9 cellular contexts compared by ENCODE assay signal in the genomic region with DNA sequence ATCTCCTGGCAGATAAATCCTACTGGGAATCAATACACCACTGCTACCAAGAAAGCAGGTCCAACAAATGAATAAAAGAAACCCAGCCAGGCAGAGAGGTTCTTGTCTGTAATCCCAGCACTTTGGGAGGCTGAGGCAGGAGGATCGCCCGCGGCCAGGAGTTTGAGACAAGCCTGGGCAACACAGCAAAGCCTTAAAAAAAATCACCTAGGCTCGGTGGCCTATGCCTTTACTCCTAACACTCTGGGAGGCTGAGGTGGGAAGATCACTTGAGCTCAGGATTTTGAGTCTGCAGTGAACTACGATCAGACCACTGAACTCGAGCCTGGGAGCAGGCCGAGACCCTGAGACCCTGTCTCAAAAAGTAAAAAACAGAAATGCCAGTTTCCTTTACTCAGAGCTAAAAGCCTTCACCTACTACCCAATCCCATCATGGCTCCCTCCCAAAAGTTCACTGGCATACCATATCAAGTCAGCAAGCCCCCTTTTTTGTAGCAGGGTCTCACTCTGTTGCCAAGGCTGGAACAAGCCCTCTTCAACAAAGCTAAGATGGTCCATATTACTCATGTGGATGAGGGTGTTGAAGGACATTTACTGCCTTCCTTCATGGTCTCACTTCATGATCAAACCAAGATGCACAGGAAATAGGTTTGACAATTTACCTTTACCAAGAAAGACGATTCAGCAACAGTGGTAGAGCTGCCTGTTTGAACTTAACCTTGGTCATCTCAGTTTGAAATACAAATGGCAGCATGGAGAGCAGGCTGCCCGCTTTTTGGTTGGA. TPM values are rescaled to one million over a fixed set of nuclear protein-coding genes. Genes with fewer than 3 reads are reported as not detected.
A peak's percentile ranks its signal among the peaks of the same experiment; 100 is the strongest.
DNase-seq lines count a peak whose midpoint lies in the region; ATAC-seq and TF ChIP-seq lines count a peak whose summit lies in the region.
"Had no signal": no experiment of that assay in that cellular context is flagged by ENCODE, and none has a peak within 500 bp of the region (broad histone marks: within the 10 kb centered on the region; RNA-seq: fewer than 3 reads in every experiment).

No MANE protein-coding gene starts in this region.

- CTCF ChIA-PET in activated naive CD4-positive, alpha-beta T cell treated with anti-CD3 and anti-CD28 coated beads, Interleukin-2, amount 10 ng/mL, durations not matched to agents 7 days and 5 days (lab: Charles Lee), result interaction anchor here (0.6 to 2.3 kb wide), 4 partner anchors 24 to 432 kb away, joined by 3 to 5 read pairs (median 4); a partner anchor contains a TSS
- CTCF ChIA-PET in activated B cell treated with CpG ODN at 0.5 μM for 24 hours (lab: Charles Lee), result interaction anchor here (0.7 kb wide), 1 partner anchor 24 kb away, joined by 3 read pairs; no protein-coding TSS in a partner anchor

- no peaks in the 10 kb centered on the region for H3K9me2 ChIP-seq in hepatocyte (replicated peaks; ENCODE audit: insufficient read depth)

- H3K36me3 Mint-ChIP-seq in activated naive CD4-positive, alpha-beta T cell treated with anti-CD3 and anti-CD28 coated beads, Interleukin-2, amount 10 ng/mL, durations not matched to agents 7 days and 5 days, result peaks cover 66% of the 10 kb centered on the region
- peaks cover 38% of the 10 kb centered on the region for H3K36me3 Mint-ChIP-seq in activated B cell treated with CpG ODN at 0.5 μM for 24 hours (ENCODE audit: low read depth)

- H3K36me3 ChIP-seq in hepatocyte (replicated peaks; ENCODE audit: insufficient read depth, low read depth) (no peaks in the 10 kb centered on the region), thyroid gland (no peaks in the 10 kb centered on the region), WERI-Rb-1 (peaks cover 45% of the 10 kb centered on the region), H7 (replicated peaks; ENCODE audit: control insufficient read depth, insufficient read depth, low read length) (peaks cover 3% of the 10 kb centered on the region)

- H3K27ac ChIP-seq in hepatocyte, result peak overlapping the region; percentile 98
- peak overlapping the region; percentile 98 to 99 (median 99) for H3K27ac ChIP-seq in thyroid gland
- H3K27ac ChIP-seq in WERI-Rb-1, result no peak overlapping the region

- no peak for ATAC-seq in activated B cell treated with CpG ODN at 0.5 μM for 24 hours (ENCODE audit: low read depth)

- POLR2A ChIA-PET in activated B cell treated with CpG ODN at 0.5 μM for 24 hours (lab: Charles Lee), result interaction anchor here (2.2 kb wide), 1 partner anchor 281 kb away, joined by 6 read pairs; a partner anchor contains a TSS

- peaks cover 76% of the 10 kb centered on the region for H3K4me1 Mint-ChIP-seq in activated naive CD4-positive, alpha-beta T cell treated with anti-CD3 and anti-CD28 coated beads, Interleukin-2, amount 10 ng/mL, durations not matched to agents 7 days and 5 days
- H3K4me1 Mint-ChIP-seq in activated B cell treated with CpG ODN at 0.5 μM for 24 hours, result peaks cover 90% of the 10 kb centered on the region

- intact Hi-C loops in activated B cell treated with CpG ODN at 0.5 μM for 24 hours (cut with micrococcal nuclease) (loop anchor here (10.0 kb wide), 2 partner anchors 1741 to 1951 kb away; no protein-coding TSS in a partner anchor), thyroid gland (cut with DNase I) (no loop called here)

- TF ChIP-seq POLR2A in thyroid gland (IDR thresholded peaks at IDR 0.05), result no peak

- H3K27me3 ChIP-seq in hepatocyte (no peaks in the 10 kb centered on the region), thyroid gland (no peaks in the 10 kb centered on the region), WERI-Rb-1 (ENCODE audit: insufficient read depth, low read depth, severe bottlenecking) (no peaks in the 10 kb centered on the region), H7 (ENCODE audit: control insufficient read depth, insufficient read depth, low read length) (no peaks in the 10 kb centered on the region)

- peak overlapping the region; percentile 95 for H3K27ac Mint-ChIP-seq in activated naive CD4-positive, alpha-beta T cell treated with anti-CD3 and anti-CD28 coated beads, Interleukin-2, amount 10 ng/mL, durations not matched to agents 7 days and 5 days
- H3K27ac Mint-ChIP-seq in activated B cell treated with CpG ODN at 0.5 μM for 24 hours, result peak overlapping the region; percentile 90

- H3K9me3 ChIP-seq in hepatocyte (ENCODE audit: low read depth) (no peaks in the 10 kb centered on the region), thyroid gland (no peaks in the 10 kb centered on the region), WERI-Rb-1 (ENCODE audit: severe bottlenecking) (no peaks in the 10 kb centered on the region)

- H3K4me3 Mint-ChIP-seq in activated naive CD4-positive, alpha-beta T cell treated with anti-CD3 and anti-CD28 coated beads, Interleukin-2, amount 10 ng/mL, durations not matched to agents 7 days and 5 days, result peak overlapping the region; percentile 56
- peak overlapping the region; percentile 72 for H3K4me3 Mint-ChIP-seq in activated B cell treated with CpG ODN at 0.5 μM for 24 hours

- TF ChIP-seq CTCF in activated B cell treated with CpG ODN at 0.5 μM for 24 hours (IDR thresholded peaks at IDR 0.05) (no peak), hepatocyte (IDR thresholded peaks at IDR 0.05; ENCODE audit: poor library complexity) (no peak), thyroid gland (IDR thresholded peaks at IDR 0.05) (no peak), WERI-Rb-1 (IDR thresholded peaks at IDR 0.05; ENCODE audit: low read depth, low read length) (no peak)

- DNase-seq in activated naive CD4-positive, alpha-beta T cell treated with anti-CD3 and anti-CD28 coated beads, Interleukin-2, amount 10 ng/mL, durations not matched to agents 7 days and 5 days, result no peak
- no peak for DNase-seq in activated naive CD4-positive, alpha-beta T cell (lab: John Stamatoyannopoulos, UW)
- DNase-seq in activated B cell treated with CpG ODN at 0.5 μM for 24 hours (no peak), hepatocyte (ENCODE audit: low spot score) (no peak), thyroid gland (no peak), NCI-H2196 (lab: John Stamatoyannopoulos, UW; ENCODE audit: unreplicated experiment) (no peak), WERI-Rb-1 (no peak), H7 (no peak)
- DNase-seq: NCI-H345 had no signal

- no peaks in the 10 kb centered on the region for H3K27me3 Mint-ChIP-seq in activated naive CD4-positive, alpha-beta T cell treated with anti-CD3 and anti-CD28 coated beads, Interleukin-2, amount 10 ng/mL, durations not matched to agents 7 days and 5 days
- no peaks in the 10 kb centered on the region for H3K27me3 Mint-ChIP-seq in activated B cell treated with CpG ODN at 0.5 μM for 24 hours

- peak overlapping the region; percentile 84 for H3K4me2 ChIP-seq in hepatocyte

- H2AFZ ChIP-seq in hepatocyte, result no peak overlapping the region

- H3K9me3 Mint-ChIP-seq in activated naive CD4-positive, alpha-beta T cell treated with anti-CD3 and anti-CD28 coated beads, Interleukin-2, amount 10 ng/mL, durations not matched to agents 7 days and 5 days, result no peaks in the 10 kb centered on the region
- H3K9me3 Mint-ChIP-seq in activated B cell treated with CpG ODN at 0.5 μM for 24 hours, result no peaks in the 10 kb centered on the region

- H3K4me1 ChIP-seq in hepatocyte (ENCODE audit: insufficient read depth) (peaks cover 65% of the 10 kb centered on the region), thyroid gland (peaks cover 71 to 74% of the 10 kb centered on the region in 2 donors)

- peaks cover 98% of the 10 kb centered on the region for H3K79me2 ChIP-seq in hepatocyte

- peaks cover 70% of the 10 kb centered on the region for H4K20me1 ChIP-seq in hepatocyte (ENCODE audit: insufficient read depth, poor library complexity, severe bottlenecking)

- H3K4me3 ChIP-seq in hepatocyte, result no peak overlapping the region
- no peak overlapping the region for H3K4me3 ChIP-seq in thyroid gland (replicated peaks in 1 of 3)
- H3K4me3 ChIP-seq in WERI-Rb-1 (ENCODE audit: low read depth, low read length), result no peak overlapping the region
- no peak overlapping the region for H3K4me3 ChIP-seq in H7 (ENCODE audit: insufficient read depth, low read depth, low read length)

- 71% methylated on average over 9 of the region's 9 CpGs for WGBS in hepatocyte (ENCODE audit: low lambda C conversion rate, missing lambda C conversion rate)
- 78 to 89% methylated on average over 9 of the region's 9 CpGs for WGBS in thyroid gland, 2 donors

RNA-seq across cellular contexts. Expression of a gene that starts 5.3 kb away (rescaled TPM):
- total RNA-seq in activated B cell treated with CpG ODN at 0.5 μM for 24 hours (125 and 139 TPM in 2 replicates), hepatocyte (154 and 190 TPM in 2 replicates), thyroid gland (100 to 1,000 TPM; 247 to 346 (median 270) TPM)
- 74.9 and 76.0 TPM in 2 replicates for polyA plus RNA-seq in hepatocyte
- 134 and 163 TPM in 2 replicates for total RNA-seq in H7 (2014; rRNA removed; shearing (Covaris generic))

RNA-seq across cellular contexts. Expression of a gene that starts 5.5 kb away (rescaled TPM):
- total RNA-seq in activated B cell treated with CpG ODN at 0.5 μM for 24 hours (19.0 TPM in 2 replicates), hepatocyte (12.7 and 15.7 TPM in 2 replicates), thyroid gland (10 to 100 TPM; 14.6 to 24.2 (median 16.8) TPM)
- polyA plus RNA-seq in hepatocyte, result 17.9 and 18.3 TPM in 2 replicates
- 35.5 and 42.1 TPM in 2 replicates for total RNA-seq in H7 (2014; rRNA removed; shearing (Covaris generic))
